In the genomic region with DNA sequence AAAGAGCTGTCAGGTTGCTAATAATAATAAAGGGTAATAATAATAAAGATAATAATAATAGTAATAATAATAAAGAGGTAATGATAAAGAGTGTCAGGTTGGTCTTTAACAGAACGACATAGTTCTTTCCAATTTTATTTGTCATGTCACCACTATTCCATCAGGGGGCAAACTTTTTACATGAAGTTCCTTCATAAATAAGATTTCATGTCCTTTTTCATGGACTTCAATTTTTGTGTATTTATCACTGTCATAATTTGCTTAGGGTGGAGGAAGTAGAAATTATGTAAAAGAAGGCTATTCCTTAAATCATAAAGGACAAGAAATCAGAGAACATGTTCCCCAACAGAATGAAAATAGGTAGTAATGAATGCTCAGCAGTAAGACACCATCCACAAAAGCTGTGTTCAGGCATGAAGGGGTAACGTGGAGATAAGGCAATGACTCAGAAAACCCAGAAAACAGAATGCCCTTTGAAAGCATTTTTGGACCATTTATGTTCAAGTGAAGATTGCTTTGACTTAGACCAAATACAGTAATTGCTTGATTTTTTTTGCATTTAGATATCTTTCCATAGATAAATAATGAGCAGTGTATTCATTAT, we compare ENCODE assay signal across 1 cellular context.
A peak's percentile ranks its signal among the peaks of the same experiment; 100 is the strongest.
TF ChIP-seq lines count a peak whose summit lies in the region.

No MANE protein-coding gene starts in this region.

TF ChIP-seq in HepG2, 621 proteins besides CTCF, POLR2A, EP300 and RAD21 (continued from another document):
- TF ChIP-seq, protein P1, sequence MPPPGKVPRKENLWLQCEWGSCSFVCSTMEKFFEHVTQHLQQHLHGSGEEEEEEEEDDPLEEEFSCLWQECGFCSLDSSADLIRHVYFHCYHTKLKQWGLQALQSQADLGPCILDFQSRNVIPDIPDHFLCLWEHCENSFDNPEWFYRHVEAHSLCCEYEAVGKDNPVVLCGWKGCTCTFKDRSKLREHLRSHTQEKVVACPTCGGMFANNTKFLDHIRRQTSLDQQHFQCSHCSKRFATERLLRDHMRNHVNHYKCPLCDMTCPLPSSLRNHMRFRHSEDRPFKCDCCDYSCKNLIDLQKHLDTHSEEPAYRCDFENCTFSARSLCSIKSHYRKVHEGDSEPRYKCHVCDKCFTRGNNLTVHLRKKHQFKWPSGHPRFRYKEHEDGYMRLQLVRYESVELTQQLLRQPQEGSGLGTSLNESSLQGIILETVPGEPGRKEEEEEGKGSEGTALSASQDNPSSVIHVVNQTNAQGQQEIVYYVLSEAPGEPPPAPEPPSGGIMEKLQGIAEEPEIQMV (CRISPR knock-in tag; IDR thresholded peaks at IDR 0.05; ENCODE audit: low read depth), result no peak
- TF ChIP-seq STAG1 (CRISPR knock-in tag; IDR thresholded peaks at IDR 0.05), result peak; percentile 69
- no peak for TF ChIP-seq ZNF263 (CRISPR knock-in tag; IDR thresholded peaks at IDR 0.05)
- no peak for TF ChIP-seq MED13 (CRISPR knock-in tag; IDR thresholded peaks at IDR 0.05)
- TF ChIP-seq, protein P2, sequence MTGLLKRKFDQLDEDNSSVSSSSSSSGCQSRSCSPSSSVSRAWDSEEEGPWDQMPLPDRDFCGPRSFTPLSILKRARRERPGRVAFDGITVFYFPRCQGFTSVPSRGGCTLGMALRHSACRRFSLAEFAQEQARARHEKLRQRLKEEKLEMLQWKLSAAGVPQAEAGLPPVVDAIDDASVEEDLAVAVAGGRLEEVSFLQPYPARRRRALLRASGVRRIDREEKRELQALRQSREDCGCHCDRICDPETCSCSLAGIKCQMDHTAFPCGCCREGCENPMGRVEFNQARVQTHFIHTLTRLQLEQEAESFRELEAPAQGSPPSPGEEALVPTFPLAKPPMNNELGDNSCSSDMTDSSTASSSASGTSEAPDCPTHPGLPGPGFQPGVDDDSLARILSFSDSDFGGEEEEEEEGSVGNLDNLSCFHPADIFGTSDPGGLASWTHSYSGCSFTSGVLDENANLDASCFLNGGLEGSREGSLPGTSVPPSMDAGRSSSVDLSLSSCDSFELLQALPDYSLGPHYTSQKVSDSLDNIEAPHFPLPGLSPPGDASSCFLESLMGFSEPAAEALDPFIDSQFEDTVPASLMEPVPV (CRISPR knock-in tag; IDR thresholded peaks at IDR 0.05), result no peak
- TF ChIP-seq, protein P3, sequence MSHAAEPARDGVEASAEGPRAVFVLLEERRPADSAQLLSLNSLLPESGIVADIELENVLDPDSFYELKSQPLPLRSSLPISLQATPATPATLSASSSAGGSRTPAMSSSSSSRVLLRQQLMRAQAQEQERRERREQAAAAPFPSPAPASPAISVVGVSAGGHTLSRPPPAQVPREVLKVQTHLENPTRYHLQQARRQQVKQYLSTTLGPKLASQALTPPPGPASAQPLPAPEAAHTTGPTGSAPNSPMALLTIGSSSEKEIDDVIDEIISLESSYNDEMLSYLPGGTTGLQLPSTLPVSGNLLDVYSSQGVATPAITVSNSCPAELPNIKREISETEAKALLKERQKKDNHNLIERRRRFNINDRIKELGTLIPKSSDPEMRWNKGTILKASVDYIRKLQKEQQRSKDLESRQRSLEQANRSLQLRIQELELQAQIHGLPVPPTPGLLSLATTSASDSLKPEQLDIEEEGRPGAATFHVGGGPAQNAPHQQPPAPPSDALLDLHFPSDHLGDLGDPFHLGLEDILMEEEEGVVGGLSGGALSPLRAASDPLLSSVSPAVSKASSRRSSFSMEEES (CRISPR knock-in tag; IDR thresholded peaks at IDR 0.05), result no peak
- TF ChIP-seq ZBTB7B (CRISPR knock-in tag; IDR thresholded peaks at IDR 0.05), result no peak
- no peak for TF ChIP-seq CBX5 (CRISPR knock-in tag; IDR thresholded peaks at IDR 0.05; ENCODE audit: borderline replicate concordance)
- no peak for TF ChIP-seq MEIS2 (CRISPR knock-in tag; IDR thresholded peaks at IDR 0.05)
- TF ChIP-seq, protein P4, sequence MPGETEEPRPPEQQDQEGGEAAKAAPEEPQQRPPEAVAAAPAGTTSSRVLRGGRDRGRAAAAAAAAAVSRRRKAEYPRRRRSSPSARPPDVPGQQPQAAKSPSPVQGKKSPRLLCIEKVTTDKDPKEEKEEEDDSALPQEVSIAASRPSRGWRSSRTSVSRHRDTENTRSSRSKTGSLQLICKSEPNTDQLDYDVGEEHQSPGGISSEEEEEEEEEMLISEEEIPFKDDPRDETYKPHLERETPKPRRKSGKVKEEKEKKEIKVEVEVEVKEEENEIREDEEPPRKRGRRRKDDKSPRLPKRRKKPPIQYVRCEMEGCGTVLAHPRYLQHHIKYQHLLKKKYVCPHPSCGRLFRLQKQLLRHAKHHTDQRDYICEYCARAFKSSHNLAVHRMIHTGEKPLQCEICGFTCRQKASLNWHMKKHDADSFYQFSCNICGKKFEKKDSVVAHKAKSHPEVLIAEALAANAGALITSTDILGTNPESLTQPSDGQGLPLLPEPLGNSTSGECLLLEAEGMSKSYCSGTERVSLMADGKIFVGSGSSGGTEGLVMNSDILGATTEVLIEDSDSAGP (CRISPR knock-in tag; IDR thresholded peaks at IDR 0.05; ENCODE audit: borderline replicate concordance), result no peak
- TF ChIP-seq ZNF777 (CRISPR knock-in tag; IDR thresholded peaks at IDR 0.05), result no peak
- TF ChIP-seq, protein P5, sequence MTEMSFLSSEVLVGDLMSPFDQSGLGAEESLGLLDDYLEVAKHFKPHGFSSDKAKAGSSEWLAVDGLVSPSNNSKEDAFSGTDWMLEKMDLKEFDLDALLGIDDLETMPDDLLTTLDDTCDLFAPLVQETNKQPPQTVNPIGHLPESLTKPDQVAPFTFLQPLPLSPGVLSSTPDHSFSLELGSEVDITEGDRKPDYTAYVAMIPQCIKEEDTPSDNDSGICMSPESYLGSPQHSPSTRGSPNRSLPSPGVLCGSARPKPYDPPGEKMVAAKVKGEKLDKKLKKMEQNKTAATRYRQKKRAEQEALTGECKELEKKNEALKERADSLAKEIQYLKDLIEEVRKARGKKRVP (CRISPR knock-in tag; IDR thresholded peaks at IDR 0.05), result no peak
